ENCODE assay signal across 19 cellular contexts in genomic region chrX:119696251-119696890, GRCh38.
"Had no signal": no experiment of that assay in that cellular context is flagged by ENCODE, and none has a peak within 500 bp of the region (broad histone marks: within the 10 kb centered on the region; RNA-seq: fewer than 3 reads in every experiment).

No MANE protein-coding gene starts in this region.

- H3K9me3 ChIP-seq: left lung, mucosa of descending colon, transverse colon had no signal

- FAIRE-seq: kidney had no signal

- H3K27me3 ChIP-seq: brain microvascular endothelial cell, left lung, transverse colon had no signal

- H3K9me3 Mint-ChIP-seq: central memory CD8-positive, alpha-beta T cell; naive thymus-derived CD8-positive, alpha-beta T cell had no signal

- H3K27me3 Mint-ChIP-seq: central memory CD8-positive, alpha-beta T cell; naive thymus-derived CD8-positive, alpha-beta T cell had no signal

- H3K4me3 Mint-ChIP-seq: central memory CD8-positive, alpha-beta T cell had no signal

- H3K36me3 ChIP-seq: brain microvascular endothelial cell, left lung, transverse colon had no signal

- ATAC-seq: esophagus mucosa; left lung; mucosa of descending colon; naive thymus-derived CD8-positive, alpha-beta T cell had no signal

- H3K4me3 ChIP-seq: coronary artery, left lung, mucosa of descending colon, transverse colon had no signal

- H3K27ac ChIP-seq: brain microvascular endothelial cell, coronary artery, left lung, transverse colon had no signal

- DNase-seq: activated CD4-positive, alpha-beta T cell treated with anti-CD3 and anti-CD28 coated beads for 1 hour; activated CD4-positive, alpha-beta T cell treated with anti-CD3 and anti-CD28 coated beads, Interleukin-2, amount 50 U/mL, for 4 hours; activated naive CD4-positive, alpha-beta T cell; activated T-cell treated with anti-CD3 and anti-CD28 coated beads for 4 hours; anterior cingulate cortex; brain microvascular endothelial cell; kidney; left lung; mammary epithelial cell; mucosa of descending colon; naive thymus-derived CD8-positive, alpha-beta T cell; stimulated activated CD4-positive, alpha-beta T cell treated with anti-CD3 and anti-CD28 coated beads, Interleukin-4, amount 100 ng/mL, for 1 hour; stimulated activated naive CD4-positive, alpha-beta T cell treated with Interleukin-2 at 50 U/mL for 16 hours; substantia nigra; T1000; transverse colon had no signal
